19 cellular contexts compared by ENCODE assay signal in the genomic region with DNA sequence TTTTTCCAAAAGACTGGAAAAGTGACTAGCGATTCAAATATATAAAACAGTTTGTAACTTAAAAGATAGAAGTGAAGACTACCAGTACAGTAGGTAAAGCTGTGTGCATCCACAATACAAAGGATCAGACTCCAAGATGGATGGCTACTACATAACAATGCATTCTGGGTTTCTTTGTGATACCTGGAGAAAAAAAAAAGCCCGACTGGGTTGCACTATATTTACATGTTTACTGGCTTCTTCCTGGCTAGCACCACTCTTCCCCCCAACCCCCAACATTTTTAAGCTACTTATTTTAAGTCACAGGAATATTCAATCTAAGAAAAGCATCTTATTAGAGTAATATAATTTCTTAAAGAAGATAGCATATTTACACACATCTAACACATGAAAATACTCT.
"Had no signal": no experiment of that assay in that cellular context is flagged by ENCODE, and none has a peak within 500 bp of the region (broad histone marks: within the 10 kb centered on the region; RNA-seq: fewer than 3 reads in every experiment).

No MANE protein-coding gene starts in this region.

- H3K4me1 ChIP-seq: right atrium auricular region, tibial nerve had no signal

- H3K9me3 ChIP-seq: mucosa of descending colon, right atrium auricular region, tibial nerve had no signal

- ATAC-seq: mucosa of descending colon; naive thymus-derived CD4-positive, alpha-beta T cell had no signal

- H3K36me3 Mint-ChIP-seq: activated naive CD8-positive, alpha-beta T cell treated with anti-CD3 and anti-CD28 coated beads for 36 hours had no signal

- H3K4me1 Mint-ChIP-seq: activated CD4-positive, alpha-beta T cell treated with anti-CD3 and anti-CD28 coated beads, Interleukin-2, amount 10 ng/mL, durations not matched to agents 24 days and 14 days; activated naive CD8-positive, alpha-beta T cell treated with anti-CD3 and anti-CD28 coated beads for 36 hours; naive thymus-derived CD4-positive, alpha-beta T cell had no signal

- H3K27ac Mint-ChIP-seq: activated CD4-positive, alpha-beta T cell treated with anti-CD3 and anti-CD28 coated beads, Interleukin-2, amount 10 ng/mL, durations not matched to agents 24 days and 14 days; activated T-helper 1 cell treated with anti-CD3 and anti-CD28 coated beads, Interleukin-12 subunit alpha, Interleukin-12 subunit beta, Interleukin-2, Interleukin-4 antibody, amounts not matched to agents 30 ng/mL and 10 ng/mL and 1 ng/mL, durations not matched to agents 14 hours and 24 hours and 36 hours; naive thymus-derived CD4-positive, alpha-beta T cell had no signal

- H3K9me3 Mint-ChIP-seq: activated CD4-positive, alpha-beta T cell treated with anti-CD3 and anti-CD28 coated beads, Interleukin-2, amount 10 ng/mL, durations not matched to agents 24 days and 14 days; activated naive CD8-positive, alpha-beta T cell treated with anti-CD3 and anti-CD28 coated beads for 36 hours; activated T-helper 1 cell treated with anti-CD3 and anti-CD28 coated beads, Interleukin-12 subunit alpha, Interleukin-12 subunit beta, Interleukin-2, Interleukin-4 antibody, amounts not matched to agents 30 ng/mL and 10 ng/mL and 1 ng/mL, durations not matched to agents 14 hours and 24 hours and 36 hours had no signal

- DNase-seq: activated CD4-positive, alpha-beta T cell treated with anti-CD3 and anti-CD28 coated beads, Interleukin-2, amount 10 ng/mL, durations not matched to agents 24 days and 14 days; activated CD4-positive, CD25-positive, alpha-beta regulatory T cell; activated CD8-positive, alpha-beta memory T cell treated with anti-CD3 and anti-CD28 coated beads for 24 hours; activated naive CD8-positive, alpha-beta T cell treated with anti-CD3 and anti-CD28 coated beads for 36 hours; amygdala; brain microvascular endothelial cell; cortex of kidney; effector CD8-positive, alpha-beta T cell; foreskin melanocyte; mucosa of descending colon; naive thymus-derived CD4-positive, alpha-beta T cell; stimulated activated CD4-positive, alpha-beta T cell treated with anti-CD3 and anti-CD28 coated beads, Interleukin-4, amount 100 ng/mL, for 4 hours; stimulated activated CD8-positive, alpha-beta memory T cell treated with anti-CD3 and anti-CD28 coated beads, Interleukin-4, amount 100 ng/mL, for 48 hours; stimulated activated naive CD4-positive, alpha-beta T cell treated with Interleukin-2 at 50 U/mL for 16 hours; T-helper 2 cell had no signal

- H3K27ac ChIP-seq: brain microvascular endothelial cell, right atrium auricular region, skin epidermis, tibial nerve had no signal

- H3K4me3 Mint-ChIP-seq: activated CD4-positive, alpha-beta T cell treated with anti-CD3 and anti-CD28 coated beads, Interleukin-2, amount 10 ng/mL, durations not matched to agents 24 days and 14 days; activated naive CD8-positive, alpha-beta T cell treated with anti-CD3 and anti-CD28 coated beads for 36 hours; activated T-helper 1 cell treated with anti-CD3 and anti-CD28 coated beads, Interleukin-12 subunit alpha, Interleukin-12 subunit beta, Interleukin-2, Interleukin-4 antibody, amounts not matched to agents 30 ng/mL and 10 ng/mL and 1 ng/mL, durations not matched to agents 14 hours and 24 hours and 36 hours; naive thymus-derived CD4-positive, alpha-beta T cell had no signal

- H3K27me3 ChIP-seq: brain microvascular endothelial cell, right atrium auricular region, tibial nerve had no signal

- H3K4me3 ChIP-seq: mucosa of descending colon, right atrium auricular region, skin epidermis, tibial nerve had no signal
